In genomic region chr6:31795616-31796298, GRCh38 we compare ENCODE assay signal across 8 cellular contexts. TPM values are rescaled to one million over a fixed set of nuclear protein-coding genes. Genes with fewer than 3 reads are reported as not detected.
DNase-seq lines count a peak whose midpoint lies in the region; ATAC-seq, FAIRE-seq and TF ChIP-seq lines count a peak whose summit lies in the region.

Gene VARS1 (minus strand): TSS chr6:31795752. CDS start chr6:31795217, 535 bp downstream.

- H3K4me1 Mint-ChIP-seq in activated CD4-positive, alpha-beta T cell treated with anti-CD3 and anti-CD28 coated beads, Interleukin-2, amount 10 ng/mL, durations not matched to agents 7 days and 5 days = peaks cover 56% of the 10 kb centered on the region

- no TSS peak for BruUV-seq in HepG2 (replicated peaks; lab: Mats Ljungman, UMichigan)

- no peaks in the 10 kb centered on the region; a peak in 1 of 5 replicates for H3K27me3 ChIP-seq in HepG2 (ENCODE audit: control insufficient read depth in 1 of 2, insufficient read depth in 2 of 2, low read length in 2 of 2)

- intact Hi-C loops in HepG2 (cut with micrococcal nuclease; ENCODE audit: unreplicated experiment) = loop anchor here (1.0 to 2.0 kb wide), 2 partner anchors 19 to 35 kb away; partner anchors contain the start of genes HSPA1A and HSPA1L

- no peaks in the 10 kb centered on the region for H4K20me1 ChIP-seq in HepG2 (ENCODE audit: insufficient read depth, low read length)

- FAIRE-seq in HepG2 (lab: Jason Lieb, UNC) = peak; percentile 87

- H3K79me2 ChIP-seq in HepG2 (ENCODE audit: insufficient read depth, low read length) = peaks cover 22% of the 10 kb centered on the region

- peak within 1 kb of the TSS; percentile 98 for H3K27ac Mint-ChIP-seq in activated CD4-positive, alpha-beta T cell treated with anti-CD3 and anti-CD28 coated beads, Interleukin-2, amount 10 ng/mL, durations not matched to agents 7 days and 5 days

- H3K9me3 Mint-ChIP-seq in activated CD4-positive, alpha-beta T cell treated with anti-CD3 and anti-CD28 coated beads, Interleukin-2, amount 10 ng/mL, durations not matched to agents 7 days and 5 days = no peaks in the 10 kb centered on the region

- no peaks in the 10 kb centered on the region for H3K9me3 ChIP-seq in HepG2 (ENCODE audit: low read length)

- peaks cover 5 to 27% of the 10 kb centered on the region in 2 experiments for H3K36me3 ChIP-seq in HepG2 (replicated peaks in 1 of 2; ENCODE audit: control insufficient read depth in 1 of 2, insufficient read depth in 2 of 2, low read length in 2 of 2)

- H3K36me3 Mint-ChIP-seq in activated CD4-positive, alpha-beta T cell treated with anti-CD3 and anti-CD28 coated beads, Interleukin-2, amount 10 ng/mL, durations not matched to agents 7 days and 5 days (ENCODE audit: low read depth) = peaks cover 24% of the 10 kb centered on the region

- peak within 1 kb of the TSS; percentile 76 for H3K27ac ChIP-seq in HepG2 (ENCODE audit: extremely low read length, insufficient read depth, low read length)

- H3K4me2 ChIP-seq in HepG2 (ENCODE audit: low read depth, low read length) = peak within 1 kb of the TSS; percentile 95

- TF ChIP-seq POLR2A in HepG2 (IDR thresholded peaks at IDR 0.05; ENCODE audit: insufficient read depth in 1 of 2, low read depth in 2 of 2, low read length in 2 of 2) = peak in 1 of 2 experiments; percentile 46; a peak in 1 of 4 replicates

- TF ChIP-seq RAD21 in HepG2 (CRISPR knock-in tag; IDR thresholded peaks at IDR 0.05) = peak; percentile 97

- in situ Hi-C loops in HepG2 (cut with HindIII; ENCODE audit: extremely low pct_ligation_motif_present, low pct_unique_long_range_greater_than_20kb) = no loop called here

- peak within 1 kb of the TSS; percentile 94 for H3K4me3 Mint-ChIP-seq in activated CD4-positive, alpha-beta T cell treated with anti-CD3 and anti-CD28 coated beads, Interleukin-2, amount 10 ng/mL, durations not matched to agents 7 days and 5 days

- TF ChIP-seq CTCF in AG09319 (IDR thresholded peaks at IDR 0.05; ENCODE audit: low read depth, low read length) (peak; percentile 73), HepG2 (CRISPR knock-in tag; IDR thresholded peaks at IDR 0.05) (peak; percentile 98)

- no peaks in the 10 kb centered on the region for H3K27me3 Mint-ChIP-seq in activated CD4-positive, alpha-beta T cell treated with anti-CD3 and anti-CD28 coated beads, Interleukin-2, amount 10 ng/mL, durations not matched to agents 7 days and 5 days

- TF ChIP-seq EP300 in HepG2 (IDR thresholded peaks at IDR 0.05; ENCODE audit: low read depth in 2 of 2, low read length in 2 of 2) (no peak), HepG2 (CRISPR knock-in tag; IDR thresholded peaks at IDR 0.05; ENCODE audit: borderline replicate concordance) (no peak; the same call in 1 of the 2 replicates)

- CTCF ChIA-PET in activated CD4-positive, alpha-beta T cell treated with anti-CD3 and anti-CD28 coated beads, Interleukin-2, amount 10 ng/mL, durations not matched to agents 7 days and 5 days (lab: Charles Lee) = interaction anchor here (0.7 to 2.9 kb wide), 18 partner anchors 9 to 161 kb away, joined by 3 to 29 read pairs (median 5); partner anchors contain the start of genes BAG6, HSPA1A, HSPA1L and LSM2
- CTCF ChIA-PET in HepG2 (lab: Yijun Ruan, JAX; ENCODE audit: low intra/inter-chr PET ratio, low total read pairs) = interaction anchor here (1.0 to 1.6 kb wide), 3 partner anchors 10 to 34 kb away, joined by 3 to 5 read pairs (median 5); no protein-coding TSS in a partner anchor

- peak within 1 kb of the TSS; percentile 89 to 98 (median 98) for H3K4me3 ChIP-seq in HepG2 (replicated peaks in 1 of 3; ENCODE audit: insufficient read depth in 1 of 3, low read depth in 2 of 3, low read length in 3 of 3)

- POLR2A ChIA-PET in activated CD4-positive, alpha-beta T cell treated with anti-CD3 and anti-CD28 coated beads, Interleukin-2, amount 10 ng/mL, durations not matched to agents 7 days and 5 days (lab: Charles Lee) = interaction anchor here (0.7 to 1.1 kb wide), 3 partner anchors 20 to 1175 kb away, joined by 3 read pairs; partner anchors contain the start of genes CLIC1, HSPA1A and HSPA1L
- POLR2A ChIA-PET in HepG2 (lab: Yijun Ruan, JAX) = interaction anchor here (0.8 to 4.3 kb wide), 33 partner anchors 9 to 254 kb away, joined by 3 to 77 read pairs (median 5); partner anchors contain the start of genes ABHD16A, APOM, CFB and CLIC1

- 6% methylated on average over 7 of the region's 75 CpGs for WGBS in HepG2 (ENCODE audit: low lambda C conversion rate)

- ATAC-seq in GM19035 (IDR thresholded peaks at IDR 0.05; ENCODE audit: unreplicated experiment) (peak; percentile 73), HG03439 (IDR thresholded peaks at IDR 0.05; ENCODE audit: unreplicated experiment) (peak; percentile 72), HepG2 (peak; percentile 89)

- H2AFZ ChIP-seq in HepG2 (ENCODE audit: low read length) = peak within 1 kb of the TSS; percentile 28

- H3K4me1 ChIP-seq in HepG2 (ENCODE audit: insufficient read depth, low read length) = peaks cover 25% of the 10 kb centered on the region

- H3K9ac ChIP-seq in HepG2 (ENCODE audit: insufficient read depth, low read depth, low read length) = peak within 1 kb of the TSS; percentile 92

- DNase-seq in AG09319 (ENCODE audit: extremely low read depth, low read depth) = peak; percentile 82
- peak; percentile 50 to 92 for DNase-seq in NCI-H526 (lab: John Stamatoyannopoulos, UW)
- DNase-seq in activated CD4-positive, alpha-beta T cell treated with anti-CD3 and anti-CD28 coated beads, Interleukin-2, amount 10 ng/mL, durations not matched to agents 7 days and 5 days = peak; percentile 81
- DNase-seq in dedifferentiated amniotic fluid mesenchymal stem cell (ENCODE audit: extremely low spot score) = peak; percentile 79
- DNase-seq in HepG2 (ENCODE audit: low spot score) = peak; percentile 90
- DNase-seq in stimulated activated CD4-positive, alpha-beta T cell treated with anti-CD3 and anti-CD28 coated beads, Interleukin-4, amount 100 ng/mL, for 1 hour = peak; percentile 82

TF ChIP-seq in HepG2, 621 proteins besides CTCF, POLR2A, EP300 and RAD21 (continues in another document):
- TF ChIP-seq JUND (CRISPR knock-in tag; IDR thresholded peaks at IDR 0.05) = no peak
- TF ChIP-seq SUZ12 (IDR thresholded peaks at IDR 0.05; ENCODE audit: low read depth, low read length) = no peak
- TF ChIP-seq SRSF1 (optimal IDR thresholded peaks at IDR 0.05; ENCODE audit: low read depth, low read length) = no peak
- no peak; the same call in none of the 2 replicates for TF ChIP-seq IKZF5 (CRISPR knock-in tag; IDR thresholded peaks at IDR 0.05)

RNA-seq across cellular contexts. Expression of gene VARS1, which starts in this region (rescaled TPM):
- 100 to 1,000 TPM in 1 of 2 experiments, 10 to 100 TPM in 1; 85.0 to 100 TPM for total RNA-seq in activated CD4-positive, alpha-beta T cell treated with anti-CD3 and anti-CD28 coated beads, Interleukin-2, amount 10 ng/mL, durations not matched to agents 7 days and 5 days
- total RNA-seq in HepG2 (2016; rRNA removed; fragmentation: Illumina TruSeq; extraction: Trizol) = 56.1 and 59.2 TPM in 2 replicates
- total RNA-seq in HepG2 (2016; cell fraction: cytosol; rRNA removed; fragmentation: Illumina TruSeq; extraction: Trizol; ENCODE audit: low read depth) = 36.5 and 36.9 TPM in 2 replicates
- total RNA-seq in HepG2 (2016; cell fraction: insoluble cytoplasmic fraction; rRNA removed; fragmentation: Illumina TruSeq; extraction: Trizol) = 50.7 and 55.3 TPM in 2 replicates
- total RNA-seq in HepG2 (2016; cell fraction: membrane; rRNA removed; fragmentation: Illumina TruSeq; extraction: Trizol) = 27.2 and 29.5 TPM in 2 replicates
- 86.8 and 97.8 TPM in 2 replicates for total RNA-seq in HepG2 (2016; cell fraction: nucleus; rRNA removed; fragmentation: Illumina TruSeq; extraction: Trizol)
- polyA plus RNA-seq in HepG2 (2011; rRNA removed) = 14.7 and 19.9 TPM in 2 replicates
- polyA plus RNA-seq in HepG2 (2011; cell fraction: cytosol; rRNA removed) = 9.3 and 11.8 TPM in 2 replicates
- polyA plus RNA-seq in HepG2 (2011; cell fraction: nucleus; rRNA removed) = 168 and 186 TPM in 2 replicates
- 66.0 and 85.3 TPM in 2 replicates for polyA plus RNA-seq in HepG2 (2012)
- 13.0 and 13.1 TPM in 2 replicates for polyA plus RNA-seq in HepG2 (2016; cell fraction: cytosol; fragmentation: Illumina TruSeq; extraction: Trizol; ENCODE audit: low read depth)
- polyA plus RNA-seq in HepG2 (2016; cell fraction: insoluble cytoplasmic fraction; fragmentation: Illumina TruSeq; extraction: Trizol; ENCODE audit: low read depth) = 49.9 and 74.0 TPM in 2 replicates
- 19.6 and 25.4 TPM in 2 replicates for polyA plus RNA-seq in HepG2 (2016; cell fraction: membrane; fragmentation: Illumina TruSeq; extraction: Trizol; ENCODE audit: low read depth)
- polyA plus RNA-seq in HepG2 (2016; cell fraction: nucleus; fragmentation: Illumina TruSeq; extraction: Trizol; ENCODE audit: insufficient read depth, low read depth) = 221 and 231 TPM in 2 replicates
- 58.3 and 63.6 TPM in 2 replicates for polyA minus RNA-seq in HepG2 (2011; rRNA and poly(A)+ RNA removed; ENCODE audit: low replicate concordance)
- polyA minus RNA-seq in HepG2 (2011; cell fraction: cytosol; rRNA and poly(A)+ RNA removed) = 37.6 and 39.2 TPM in 2 replicates
- polyA minus RNA-seq in HepG2 (2011; cell fraction: nucleus; rRNA and poly(A)+ RNA removed) = 34.9 and 47.5 TPM in 2 replicates

Comparison
In these comparisons a context has a peak if more than half of its experiments do, and no peak if none do; other contexts are left out.
1. Peak in every context shown above with its lines: DNase-seq, ATAC-seq, H3K4me3 ChIP-seq and H3K27ac ChIP-seq.